Comparison of ENCODE assay signal across 10 cellular contexts in the genomic region with DNA sequence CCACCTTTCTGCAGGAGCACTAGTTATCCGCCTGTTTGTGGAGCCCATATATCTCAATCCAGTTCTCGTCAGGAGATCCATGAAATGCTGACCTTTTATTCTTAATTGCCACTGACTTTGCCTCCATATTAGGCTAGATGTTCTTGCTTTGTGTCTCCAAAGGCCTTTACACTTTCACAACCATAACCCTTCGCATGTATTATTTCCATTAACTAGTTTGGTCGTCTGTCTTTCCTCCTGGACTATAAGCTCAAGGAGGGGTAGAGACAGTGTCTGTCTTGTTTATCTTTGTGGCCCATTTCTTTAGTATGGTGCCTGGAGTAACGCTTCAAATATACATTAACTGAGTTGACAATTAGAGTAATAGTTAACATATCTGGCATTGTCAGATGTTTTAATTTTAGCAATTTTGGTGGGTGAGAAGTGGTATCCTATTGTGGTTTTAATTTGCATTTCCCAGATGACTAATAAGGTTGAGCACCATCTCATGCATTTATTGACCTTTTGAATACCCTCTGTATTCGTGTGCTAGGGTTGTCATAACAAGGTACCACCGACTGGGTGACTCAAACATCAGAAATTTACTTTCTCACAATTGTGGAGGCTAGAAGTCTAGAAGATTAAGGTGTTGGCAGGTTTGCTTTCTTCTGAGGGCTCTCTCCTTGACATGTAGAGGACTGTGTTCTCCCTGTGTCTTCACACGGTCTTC. TPM values are rescaled to one million over a fixed set of nuclear protein-coding genes. Genes with fewer than 3 reads are reported as not detected.
A peak's percentile ranks its signal among the peaks of the same experiment; 100 is the strongest.
DNase-seq lines count a peak whose midpoint lies in the region; ATAC-seq, FAIRE-seq and TF ChIP-seq lines count a peak whose summit lies in the region.
"Had no signal": no experiment of that assay in that cellular context is flagged by ENCODE, and none has a peak within 500 bp of the region (broad histone marks: within the 10 kb centered on the region; RNA-seq: fewer than 3 reads in every experiment).

No MANE protein-coding gene starts in this region.

- H3K36me3 ChIP-seq in mammary epithelial cell (ENCODE audit: insufficient read depth, low read length), result no peaks in the 10 kb centered on the region
- no peaks in the 10 kb centered on the region for H3K36me3 ChIP-seq in lower lobe of right lung
- no peaks in the 10 kb centered on the region for H3K36me3 ChIP-seq in osteoblast (ENCODE audit: insufficient read depth, low read length)

- no peak for DNase-seq in GM12892 (ENCODE audit: insufficient read length)
- peak; percentile 58 for DNase-seq in mammary epithelial cell
- no peak for DNase-seq in Ammon's horn (ENCODE audit: low spot score)
- no peak for DNase-seq in frontal cortex (ENCODE audit: low spot score in 2 of 2)
- DNase-seq in lower lobe of right lung, result no peak
- DNase-seq in osteoblast (ENCODE audit: insufficient read length, low spot score, missing footprints), result no peak

- FAIRE-seq in GM12892 (lab: Jason Lieb, UNC), result peak; percentile 24
- no peak for FAIRE-seq in frontal cortex (lab: Jason Lieb, UNC)

- BruUV-seq in mammary epithelial cell (replicated peaks; lab: Mats Ljungman, UMichigan), result TSS peak; percentile 99

- no peaks in the 10 kb centered on the region for H3K9me3 ChIP-seq in mammary epithelial cell (replicated peaks; ENCODE audit: insufficient read depth, low read length)
- H3K9me3 ChIP-seq in lower lobe of right lung, result no peaks in the 10 kb centered on the region
- no peaks in the 10 kb centered on the region for H3K9me3 ChIP-seq in osteoblast (ENCODE audit: low read depth, low read length)

- dilution Hi-C loops in mammary epithelial cell (cut with HindIII; ENCODE audit: low sequenced_read_pairs), result no loop called here

- no peak overlapping the region for H3K4me2 ChIP-seq in mammary epithelial cell (ENCODE audit: insufficient read depth, low read depth, low read length)
- no peak overlapping the region for H3K4me2 ChIP-seq in osteoblast (ENCODE audit: insufficient read depth, low read length)
- H3K4me2 ChIP-seq: KMS-11 had no signal

- TF ChIP-seq POLR2A in GM12892 (IDR thresholded peaks at IDR 0.05; ENCODE audit: low read depth, low read length), result no peak

- CTCF ChIA-PET in mammary epithelial cell (lab: Charles Lee; ENCODE audit: low non-redundant PET), result no interaction called here

- H3K27ac ChIP-seq in mammary epithelial cell (ENCODE audit: insufficient read depth, low read depth, low read length) (no peak overlapping the region), lower lobe of right lung (no peak overlapping the region), osteoblast (ENCODE audit: low read depth, low read length) (no peak overlapping the region)
- H3K27ac ChIP-seq: KMS-11 had no signal

- no peak for TF ChIP-seq CTCF in mammary epithelial cell (conservative IDR thresholded peaks at IDR 0.05 in 1 of 2, IDR thresholded peaks at IDR 0.05 in 1 of 2; ENCODE audit: extremely low read depth in 1 of 2, insufficient read depth in 1 of 2, low read depth in 1 of 2, low read length in 2 of 2)
- no peak for TF ChIP-seq CTCF in lower lobe of right lung (IDR thresholded peaks at IDR 0.05)
- TF ChIP-seq CTCF in osteoblast (IDR thresholded peaks at IDR 0.05; ENCODE audit: extremely low read depth, low read depth, low read length), result no peak

- ATAC-seq in GM19468 (IDR thresholded peaks at IDR 0.05; ENCODE audit: extremely low read depth, unreplicated experiment) (peak; percentile 66), HG03354 (IDR thresholded peaks at IDR 0.05; ENCODE audit: poor library complexity, severe bottlenecking, unreplicated experiment) (peak; percentile 94), lower lobe of right lung (no peak)
- ATAC-seq: Panc1 had no signal

- WGBS in mammary epithelial cell (ENCODE audit: low coverage, missing lambda C conversion rate), result 72% methylated on average over 8 of the region's 8 CpGs

- intact Hi-C loops in mammary epithelial cell (cut with micrococcal nuclease), result no loop called here
- intact Hi-C loops in lower lobe of right lung (cut with DNase I), result no loop called here

- H3K27me3 ChIP-seq in mammary epithelial cell (ENCODE audit: insufficient read depth, low read length) (no peaks in the 10 kb centered on the region), lower lobe of right lung (ENCODE audit: low read depth) (no peaks in the 10 kb centered on the region), osteoblast (ENCODE audit: insufficient read depth, low read length) (peaks cover 8% of the 10 kb centered on the region)

- no peak overlapping the region for H3K9ac ChIP-seq in mammary epithelial cell (ENCODE audit: insufficient read depth, low read length)
- H3K9ac ChIP-seq: KMS-11 had no signal

- peaks cover 6% of the 10 kb centered on the region for H3K4me1 ChIP-seq in mammary epithelial cell (ENCODE audit: insufficient read depth, low read length)
- no peaks in the 10 kb centered on the region for H3K4me1 ChIP-seq in lower lobe of right lung
- H3K4me1 ChIP-seq in osteoblast (ENCODE audit: insufficient read depth, low read length), result no peaks in the 10 kb centered on the region

- no peak overlapping the region for H3K4me3 ChIP-seq in mammary epithelial cell (replicated peaks in 1 of 3; ENCODE audit: insufficient read depth in 1 of 3, low read depth in 2 of 3, low read length in 3 of 3)
- H3K4me3 ChIP-seq in lower lobe of right lung, result no peak overlapping the region
- H3K4me3 ChIP-seq in osteoblast (ENCODE audit: insufficient read depth, low read length), result no peak overlapping the region

- H3K79me2 ChIP-seq in mammary epithelial cell (ENCODE audit: insufficient read depth, low read length) (no peaks in the 10 kb centered on the region), osteoblast (ENCODE audit: insufficient read depth, low read length) (no peaks in the 10 kb centered on the region)

- in situ Hi-C loops in mammary epithelial cell (cut with MboI; ENCODE audit: low sequenced_read_pairs in 2 of 2), result no loop called here

- H2AFZ ChIP-seq in mammary epithelial cell (ENCODE audit: low read depth, low read length), result no peak overlapping the region
- H2AFZ ChIP-seq in osteoblast (ENCODE audit: low read length), result no peak overlapping the region

- H4K20me1 ChIP-seq in mammary epithelial cell (ENCODE audit: insufficient read depth, low read length), result no peaks in the 10 kb centered on the region
- H4K20me1 ChIP-seq in osteoblast (ENCODE audit: insufficient read depth, low read length), result no peaks in the 10 kb centered on the region

RNA-seq across cellular contexts. Expression of a gene that starts 21.7 kb away (rescaled TPM):
- 0.51 TPM for polyA plus RNA-seq in GM12892 (2012; ENCODE audit: missing spikeins)
- 10 to 100 TPM in 1 of 2 donors, under 1 TPM in 1; 0.38 to 11.5 TPM for total RNA-seq in mammary epithelial cell
- 0.31 TPM for polyA plus RNA-seq in mammary epithelial cell
- 1.0 TPM for polyA minus RNA-seq in mammary epithelial cell
- 7.3 TPM for total RNA-seq in frontal cortex
- total RNA-seq in lower lobe of right lung, result 1.3 TPM
- total RNA-seq in osteoblast, result not detected in 2 replicates

Comparison
In these comparisons a context has a peak if more than half of its experiments do, and no peak if none do; other contexts are left out.
1. ATAC-seq: peak in GM19468 (single experiment) and HG03354 (single experiment); none in lower lobe of right lung (0 of 2).